Comparison of ENCODE assay signal across 7 cellular contexts in the genomic region with DNA sequence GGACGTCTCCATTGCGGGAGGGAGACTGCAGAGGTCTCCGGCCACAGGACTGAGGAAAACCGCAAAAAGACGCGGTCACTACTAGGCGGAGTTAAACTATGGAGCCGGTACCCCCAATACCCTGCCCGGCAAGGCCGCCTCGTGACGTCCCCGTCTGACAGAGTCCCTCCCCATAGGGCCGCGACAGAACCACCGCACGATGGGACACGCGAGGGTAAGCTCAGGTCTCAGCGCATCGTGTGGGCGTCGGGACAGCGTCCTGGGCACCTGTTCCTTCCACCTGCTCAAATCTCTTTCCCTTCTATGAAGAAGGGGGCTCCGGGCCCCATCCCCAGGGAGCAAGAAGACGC. TPM values are rescaled to one million over a fixed set of nuclear protein-coding genes. Genes with fewer than 3 reads are reported as not detected.
DNase-seq lines count a peak whose midpoint lies in the region; TF ChIP-seq lines count a peak whose summit lies in the region.

No MANE protein-coding gene starts in this region.

- no peak overlapping the region for H2BK20ac ChIP-seq in H9 (ENCODE audit: low read depth, low read length, poor library complexity, severe bottlenecking)

- no peak for TF ChIP-seq CTCF in GM13976 (IDR thresholded peaks at IDR 0.05; ENCODE audit: borderline replicate concordance, control extremely low read depth, extremely low read depth, insufficient read depth, missing control alignments)
- no peak for TF ChIP-seq CTCF in H9 (conservative IDR thresholded peaks at IDR 0.05)
- no peak for TF ChIP-seq CTCF in MM.1S (IDR thresholded peaks at IDR 0.05; ENCODE audit: low read length)

- H4K20me1 ChIP-seq in H9 (ENCODE audit: control insufficient read depth, insufficient read depth, insufficient read length) (no peaks in the 10 kb centered on the region), MM.1S (ENCODE audit: insufficient read depth, low read length) (no peaks in the 10 kb centered on the region)

- TF ChIP-seq POLR2A in erythroblast (IDR thresholded peaks at IDR 0.05; ENCODE audit: low read length): no peak

- no peak overlapping the region for H3K23ac ChIP-seq in H9 (ENCODE audit: insufficient read length, low read depth, low read length)

- CTCF ChIA-PET in activated CD4-positive, alpha-beta memory T cell treated with anti-CD3 and anti-CD28 coated beads, Interleukin-2, amount 10 ng/mL, durations not matched to agents 7 days and 5 days (lab: Charles Lee): interaction anchor here (1.3 to 1.6 kb wide), 2 partner anchors 79 to 92 kb away, joined by 3 to 6 read pairs; no protein-coding TSS in a partner anchor

- H3K79me2 ChIP-seq in H9 (ENCODE audit: insufficient read depth, low read length) (no peaks in the 10 kb centered on the region), MM.1S (ENCODE audit: low read length) (0 out of 2 replicates have a peak, but pooled peaks cover 3% of the 10 kb centered on the region)

- H3K18ac ChIP-seq in H9 (ENCODE audit: insufficient read length, low read depth, low read length): peak overlapping the region; percentile 95

- in situ Hi-C loops in GM13976 (cut with MboI; ENCODE audit: low sequenced_read_pairs, unreplicated experiment): loop anchor here (10.0 kb wide), 1 partner anchor 96 kb away; no protein-coding TSS in a partner anchor

- H3F3A ChIP-seq in MM.1S (ENCODE audit: insufficient read depth, low read length): peaks cover 31% of the 10 kb centered on the region

- peaks cover 2 to 15% (median 8%) of the 10 kb centered on the region in 3 experiments for H3K36me3 Mint-ChIP-seq in H9 (ENCODE audit: insufficient read depth in 1 of 3, low read depth in 3 of 3)
- peaks cover 10% of the 10 kb centered on the region for H3K36me3 Mint-ChIP-seq in activated CD4-positive, alpha-beta memory T cell treated with anti-CD3 and anti-CD28 coated beads, Interleukin-2, amount 10 ng/mL, durations not matched to agents 7 days and 5 days (ENCODE audit: low read depth)

- H3K9me3 Mint-ChIP-seq in H9: 0 out of 5 replicates have a peak, but pooled peaks cover 0 to 2% of the 10 kb centered on the region in 2 experiments
- H3K9me3 Mint-ChIP-seq in activated CD4-positive, alpha-beta memory T cell treated with anti-CD3 and anti-CD28 coated beads, Interleukin-2, amount 10 ng/mL, durations not matched to agents 7 days and 5 days: no peaks in the 10 kb centered on the region

- H4K8ac ChIP-seq in H9 (replicated peaks; ENCODE audit: insufficient read length, low read depth, low read length): no peak overlapping the region

- POLR2A ChIA-PET in activated CD4-positive, alpha-beta memory T cell treated with anti-CD3 and anti-CD28 coated beads, Interleukin-2, amount 10 ng/mL, durations not matched to agents 7 days and 5 days (lab: Charles Lee): interaction anchor here (0.6 to 4.1 kb wide), 12 partner anchors 8 to 268 kb away, joined by 3 to 124 read pairs (median 10); partner anchors contain the start of genes GLDC, KDM4C and UHRF2

- H3K27me3 Mint-ChIP-seq in H9 (ENCODE audit: low read depth): no peaks in the 10 kb centered on the region
- H3K27me3 Mint-ChIP-seq in activated CD4-positive, alpha-beta memory T cell treated with anti-CD3 and anti-CD28 coated beads, Interleukin-2, amount 10 ng/mL, durations not matched to agents 7 days and 5 days: no peaks in the 10 kb centered on the region

- peaks cover 6 to 17% of the 10 kb centered on the region in 2 experiments for H3K4me1 Mint-ChIP-seq in H9
- peaks cover 21% of the 10 kb centered on the region for H3K4me1 Mint-ChIP-seq in activated CD4-positive, alpha-beta memory T cell treated with anti-CD3 and anti-CD28 coated beads, Interleukin-2, amount 10 ng/mL, durations not matched to agents 7 days and 5 days

- H3K9me3 ChIP-seq in H9 (ENCODE audit: control insufficient read depth, low read depth, low read length) (no peaks in the 10 kb centered on the region), MM.1S (replicated peaks; ENCODE audit: insufficient read depth, low read length) (no peaks in the 10 kb centered on the region), subcutaneous abdominal adipose tissue (ENCODE audit: control insufficient read depth in 5 of 5, low read length in 5 of 5) (no peaks in the 10 kb centered on the region)

- no peaks in the 10 kb centered on the region for H3K9me2 ChIP-seq in MM.1S (replicated peaks; ENCODE audit: insufficient read depth, low read length)

- no peak overlapping the region for H2BK5ac ChIP-seq in H9 (ENCODE audit: insufficient read length, low read length)

- H3K36me3 ChIP-seq in MM.1S (replicated peaks; ENCODE audit: insufficient read depth, low read length) (no peaks in the 10 kb centered on the region), subcutaneous abdominal adipose tissue (ENCODE audit: control insufficient read depth in 5 of 5, insufficient read depth in 5 of 5, low read length in 5 of 5) (no peaks in the 10 kb centered on the region)

- no peak overlapping the region for H2AK5ac ChIP-seq in H9 (ENCODE audit: insufficient read length, low read length)

- H3K9ac ChIP-seq in H9 (ENCODE audit: extremely low read depth, insufficient read length, low read length): peak overlapping the region; percentile 98
- peak overlapping the region; percentile 94 for H3K9ac ChIP-seq in MM.1S (ENCODE audit: low read length)
- peak overlapping the region; percentile 49 to 94 (median 90) for H3K9ac ChIP-seq in subcutaneous abdominal adipose tissue (ENCODE audit: low read length in 5 of 5)

- H3K4me2 ChIP-seq in H9 (ENCODE audit: insufficient read depth, insufficient read length, low read length) (peak overlapping the region; percentile 81), MM.1S (ENCODE audit: low read depth, low read length) (peak overlapping the region; percentile 84)

- no peak overlapping the region for H3K4ac ChIP-seq in H9 (ENCODE audit: low read depth, low read length)

- peak overlapping the region; percentile 89 for H3K27ac ChIP-seq in H9 (ENCODE audit: insufficient read length, low read depth, low read length)
- peak overlapping the region; percentile 97 for H3K27ac ChIP-seq in MM.1S (ENCODE audit: low read length)
- H3K27ac ChIP-seq in subcutaneous abdominal adipose tissue (ENCODE audit: low read depth, low read length): peak overlapping the region; percentile 83

- H3K4me1 ChIP-seq in H9 (ENCODE audit: insufficient read depth, low read length) (no peaks in the 10 kb centered on the region), MM.1S (ENCODE audit: low read length) (peaks cover 6% of the 10 kb centered on the region), subcutaneous abdominal adipose tissue (ENCODE audit: control insufficient read depth in 5 of 5, insufficient read depth in 5 of 5, low read length in 5 of 5) (peaks cover 2 to 21% (median 18%) of the 10 kb centered on the region in 5 donors)

- H3K14ac ChIP-seq in H9 (ENCODE audit: insufficient read depth, low read length): peak overlapping the region; percentile 94

- WGBS in H9 (ENCODE audit: extremely low coverage, insufficient read length, low lambda C conversion rate): no CpG with 5 or more reads among the region's 26 CpGs

- no peak overlapping the region for H2BK15ac ChIP-seq in H9 (ENCODE audit: low read depth, low read length)

- H3K27ac Mint-ChIP-seq in H9: peak overlapping the region; percentile 93 to 100 (median 100)
- H3K27ac Mint-ChIP-seq in activated CD4-positive, alpha-beta memory T cell treated with anti-CD3 and anti-CD28 coated beads, Interleukin-2, amount 10 ng/mL, durations not matched to agents 7 days and 5 days: peak overlapping the region; percentile 99

- no peak overlapping the region for H2BK12ac ChIP-seq in H9 (ENCODE audit: insufficient read length, low read depth, low read length)

- no peaks in the 10 kb centered on the region for H3K79me1 ChIP-seq in H9 (ENCODE audit: insufficient read depth, low read depth, low read length, poor library complexity, severe bottlenecking)

- H3K56ac ChIP-seq in H9 (ENCODE audit: insufficient read length, low read depth, low read length): no peak overlapping the region

- H3K23me2 ChIP-seq in H9 (ENCODE audit: insufficient read length, low read depth, low read length, poor library complexity, severe bottlenecking): peaks cover 7% of the 10 kb centered on the region

- H3K27me3 ChIP-seq in H9 (ENCODE audit: insufficient read depth, low read length) (no peaks in the 10 kb centered on the region), MM.1S (replicated peaks; ENCODE audit: insufficient read depth, low read length) (no peaks in the 10 kb centered on the region), subcutaneous abdominal adipose tissue (ENCODE audit: control insufficient read depth in 5 of 5, insufficient read depth in 4 of 5, low read length in 5 of 5) (no peaks in the 10 kb centered on the region)

- no peak overlapping the region for H4K91ac ChIP-seq in H9 (ENCODE audit: insufficient read length, low read depth, low read length)

- peak overlapping the region; percentile 47 for H4K5ac ChIP-seq in H9 (ENCODE audit: insufficient read length, low read depth, low read length)

- H3K4me3 Mint-ChIP-seq in H9: peak overlapping the region; percentile 91
- H3K4me3 Mint-ChIP-seq in activated CD4-positive, alpha-beta memory T cell treated with anti-CD3 and anti-CD28 coated beads, Interleukin-2, amount 10 ng/mL, durations not matched to agents 7 days and 5 days: peak overlapping the region; percentile 94

- H2AFZ ChIP-seq in H9 (ENCODE audit: low read length): no peak overlapping the region
- H2AFZ ChIP-seq in MM.1S (ENCODE audit: low read length): peak overlapping the region; percentile 87

- H3K4me3 ChIP-seq in MM.1S (ENCODE audit: low read length) (peak overlapping the region; percentile 74), subcutaneous abdominal adipose tissue (ENCODE audit: low read depth in 1 of 5, low read length in 5 of 5) (peak overlapping the region; percentile 67 to 89 (median 83))

- DNase-seq in GM13976 (ENCODE audit: low spot score) (peak; percentile 63), H9 (no peak), MM.1S (peak; percentile 49), erythroblast (lab: John Stamatoyannopoulos, UW) (peak; percentile 87 to 88), myocyte (ENCODE audit: low read depth) (peak; percentile 75)
- DNase-seq in activated CD4-positive, alpha-beta memory T cell treated with anti-CD3 and anti-CD28 coated beads, Interleukin-2, amount 10 ng/mL, durations not matched to agents 7 days and 5 days: peak; percentile 71

- H2BK120ac ChIP-seq in H9 (ENCODE audit: low read depth, low read length, poor library complexity, severe bottlenecking): no peak overlapping the region

- H3T11ph ChIP-seq in H9 (ENCODE audit: low read length): no peak overlapping the region

RNA-seq across cellular contexts. Expression of gene GLDC, which starts 35.2 kb away (rescaled TPM):
- 74.4 and 74.6 TPM in 2 replicates for total RNA-seq in H9 (2021)
- total RNA-seq in activated CD4-positive, alpha-beta memory T cell treated with anti-CD3 and anti-CD28 coated beads, Interleukin-2, amount 10 ng/mL, durations not matched to agents 7 days and 5 days: 1 to 10 TPM; 4.2 to 4.3 TPM
- total RNA-seq in myocyte: 0.26 and 0.62 TPM in 2 replicates
- polyA plus RNA-seq in myocyte (2012): 0.35 TPM

Comparison
In these comparisons a context has a peak if more than half of its experiments do, and no peak if none do; other contexts are left out.
1. RNA of gene GLDC, which starts 35.2 kb away (total RNA-seq): 74.4 to 74.6 TPM in H9; 4.2 to 4.3 TPM in activated CD4-positive, alpha-beta memory T cell treated with anti-CD3 and anti-CD28 coated beads, Interleukin-2, amount 10 ng/mL, durations not matched to agents 7 days and 5 days and 0.26 to 0.62 TPM in myocyte; every median in the first group is over 10 times any median in the second.
2. Peak in every context shown above with its lines, with median percentiles within 50 percentile points of each other: H3K27ac ChIP-seq and H3K9ac ChIP-seq.